Comparison of ENCODE assay signal across 8 cellular contexts in genomic region chr10:3785251-3785848, GRCh38. TPM values are rescaled to one million over a fixed set of nuclear protein-coding genes. Genes with fewer than 3 reads are reported as not detected.
DNase-seq lines count a peak whose midpoint lies in the region; ATAC-seq lines count a peak whose summit lies in the region.

No MANE protein-coding gene starts in this region.

- no peak overlapping the region for H2AFZ ChIP-seq in mesenchymal stem cell (ENCODE audit: low read depth, low read length)

- in situ Hi-C loops in Caki2 (cut with HindIII; ENCODE audit: low pct_unique_long_range_greater_than_20kb, low sequenced_read_pairs): no loop called here

- H3K27ac ChIP-seq in mesenchymal stem cell (ENCODE audit: low read length, poor library complexity, severe bottlenecking): peak overlapping the region; percentile 86

- peak overlapping the region; percentile 97 for H4K91ac ChIP-seq in mesenchymal stem cell (ENCODE audit: low read length)

- H3K9ac ChIP-seq in mesenchymal stem cell (ENCODE audit: low read length): peak overlapping the region; percentile 100

- H3K4ac ChIP-seq in mesenchymal stem cell (ENCODE audit: low read depth in 1 of 2, low read length in 2 of 2): peak overlapping the region; percentile 88 to 93

- H4K8ac ChIP-seq in mesenchymal stem cell (ENCODE audit: low read length): peak overlapping the region; percentile 90

- H3K14ac ChIP-seq in mesenchymal stem cell (ENCODE audit: low read length in 2 of 2): peak overlapping the region; percentile 26 to 98

- no peaks in the 10 kb centered on the region for H3K79me1 ChIP-seq in mesenchymal stem cell (replicated peaks; ENCODE audit: low read length, poor library complexity, severe bottlenecking)

- H3K18ac ChIP-seq in mesenchymal stem cell (ENCODE audit: low read depth in 1 of 2, low read length in 2 of 2): peak overlapping the region; percentile 95 to 97

- peak; percentile 74 for ATAC-seq in GM21381 (IDR thresholded peaks at IDR 0.05; ENCODE audit: unreplicated experiment)

- DNase-seq in Caki2 (ENCODE audit: low read depth) (peak; percentile 98), HT1080 (ENCODE audit: low read depth) (peak; percentile 98), mesenchymal stem cell (peak; percentile 97)
- DNase-seq in NK-92 treated with Interleukin-12 subunit alpha and Interleukin-12 subunit beta, amount 100 ng/mL, for 24 hours (lab: John Stamatoyannopoulos, UW): peak; percentile 97
- peak; percentile 98 to 99 for DNase-seq in activated CD8-positive, alpha-beta memory T cell treated with anti-CD3 and anti-CD28 coated beads for 4 hours (ENCODE audit: low read depth in 2 of 2)
- DNase-seq in effector CD8-positive, alpha-beta T cell (lab: John Stamatoyannopoulos, UW): peak; percentile 99
- peak; percentile 98 for DNase-seq in stimulated activated CD8-positive, alpha-beta memory T cell treated with anti-CD3 and anti-CD28 coated beads, Interleukin-12 subunit alpha, Interleukin-12 subunit beta, amount 100 ng/mL, for 24 hours (ENCODE audit: extremely low read depth)

- H3K36me3 ChIP-seq in mesenchymal stem cell (ENCODE audit: control insufficient read depth in 1 of 2, insufficient read depth in 2 of 2, low read depth in 1 of 2, low read length in 2 of 2): peaks cover 16 to 35% of the 10 kb centered on the region in 2 experiments

- peak overlapping the region; percentile 50 for H2AK5ac ChIP-seq in mesenchymal stem cell (ENCODE audit: low read length, severe bottlenecking)

- H3K27me3 ChIP-seq in mesenchymal stem cell (ENCODE audit: control insufficient read depth in 1 of 2, insufficient read depth in 1 of 2, low read length in 2 of 2): no peaks in the 10 kb centered on the region

- H3K9me3 ChIP-seq in mesenchymal stem cell (ENCODE audit: control insufficient read depth, low read length): no peaks in the 10 kb centered on the region

- H2BK5ac ChIP-seq in mesenchymal stem cell (ENCODE audit: low read depth, low read length, poor library complexity, severe bottlenecking): peak overlapping the region; percentile 96

- peaks cover 10% of the 10 kb centered on the region for H3K4me1 ChIP-seq in mesenchymal stem cell (ENCODE audit: control insufficient read depth, insufficient read depth, low read depth, low read length)

- H3K4me2 ChIP-seq in mesenchymal stem cell (ENCODE audit: low read length, poor library complexity, severe bottlenecking): peak overlapping the region; percentile 76

- H3K4me3 ChIP-seq in mesenchymal stem cell (ENCODE audit: insufficient read depth in 1 of 2, low read depth in 1 of 2, low read length in 2 of 2): peak overlapping the region; percentile 95 to 97

- H2BK12ac ChIP-seq in mesenchymal stem cell (ENCODE audit: low read length in 2 of 2): peak overlapping the region in 1 of 2 experiments; percentile 55

- H2BK120ac ChIP-seq in mesenchymal stem cell (ENCODE audit: low read depth, low read length): peak overlapping the region; percentile 99

- under 1% methylated on average over 50 of the region's 76 CpGs for WGBS in mesenchymal stem cell

- H2BK15ac ChIP-seq in mesenchymal stem cell (ENCODE audit: low read depth, poor library complexity, severe bottlenecking): peak overlapping the region; percentile 84

- peak overlapping the region in 1 of 2 experiments; percentile 90 for H3K23ac ChIP-seq in mesenchymal stem cell (ENCODE audit: low read length in 2 of 2)

RNA-seq across cellular contexts. Expression of gene KLF6, which starts 0.3 kb away (rescaled TPM):
- total RNA-seq in Caki2 (2014; rRNA removed; shearing (Covaris generic); ENCODE audit: low replicate concordance): 36.8 and 40.2 TPM in 2 replicates
- total RNA-seq in HT1080 (2014; rRNA removed; shearing (Covaris generic)): 59.7 and 93.0 TPM in 2 replicates
- 75.1 and 87.5 TPM in 2 replicates for polyA plus RNA-seq in HT1080 (2015; cell fraction: cytosol; rRNA removed)
- polyA plus RNA-seq in HT1080 (2015; cell fraction: nucleus; rRNA removed): 247 and 255 TPM in 2 replicates
- 195 TPM for polyA plus RNA-seq in mesenchymal stem cell (2013, experiment 1 of 2)
- polyA plus RNA-seq in mesenchymal stem cell (2013, experiment 2 of 2): 183 TPM

Comparison
In these comparisons a context has a peak if more than half of its experiments do, and no peak if none do; other contexts are left out.
1. Peak in every context shown above with its lines: DNase-seq, ATAC-seq, H3K4me3 ChIP-seq and H3K27ac ChIP-seq.